8 cellular contexts compared by ENCODE assay signal in genomic region chr4:78776729-78777555, GRCh38. TPM values are rescaled to one million over a fixed set of nuclear protein-coding genes. Genes with fewer than 3 reads are reported as not detected.
DNase-seq lines count a peak whose midpoint lies in the region; ATAC-seq and TF ChIP-seq lines count a peak whose summit lies in the region.

No MANE protein-coding gene starts in this region.

- H3K9me3 ChIP-seq in body of pancreas (no peaks in the 10 kb centered on the region), smooth muscle cell (replicated peaks; ENCODE audit: low read depth) (no peaks in the 10 kb centered on the region)

- H3K4me3 Mint-ChIP-seq in IgD-negative memory B cell = no peak overlapping the region

- H3K27ac ChIP-seq in body of pancreas (peak overlapping the region; percentile 94 to 98 (median 96)), smooth muscle cell (ENCODE audit: low read depth) (peak overlapping the region; percentile 96)

- H3K27ac Mint-ChIP-seq in IgD-negative memory B cell = peak overlapping the region in 2 of 3 donors; percentile 92 to 98

- H3K36me3 ChIP-seq in body of pancreas (replicated peaks in 1 of 2; ENCODE audit: insufficient read depth in 1 of 2, low read depth in 2 of 2) = no peaks in the 10 kb centered on the region
- H3K36me3 ChIP-seq in smooth muscle cell (ENCODE audit: low read depth) = no peaks in the 10 kb centered on the region

- TF ChIP-seq POLR2A in body of pancreas (IDR thresholded peaks at IDR 0.05) = peak in 2 of 3 donors; percentile 41 to 44

- H3K9ac ChIP-seq in smooth muscle cell (ENCODE audit: low read depth) = peak overlapping the region; percentile 63

- H3K4me3 ChIP-seq in body of pancreas (peak overlapping the region; percentile 42 to 72), smooth muscle cell (peak overlapping the region; percentile 64)

- intact Hi-C loops in body of pancreas (cut with DNase I) = no loop called here

- no peak for TF ChIP-seq CTCF in body of pancreas (IDR thresholded peaks at IDR 0.05)
- TF ChIP-seq CTCF in smooth muscle cell (IDR thresholded peaks at IDR 0.05; ENCODE audit: borderline replicate concordance, insufficient read depth, poor library complexity, severe bottlenecking) = no peak

- H3K4me1 ChIP-seq in body of pancreas (peaks cover 30% of the 10 kb centered on the region), smooth muscle cell (ENCODE audit: low read depth) (peaks cover 28% of the 10 kb centered on the region)

- peak; percentile 26 for ATAC-seq in GM21619 (IDR thresholded peaks at IDR 0.05; ENCODE audit: unreplicated experiment)
- peak; percentile 33 for ATAC-seq in body of pancreas

- peaks cover 24% of the 10 kb centered on the region for H4K20me1 ChIP-seq in smooth muscle cell (ENCODE audit: low read depth)

- WGBS in body of pancreas, 2 donors = 1% methylated on average over 15 to 27 of the region's 28 CpGs
- WGBS in smooth muscle cell (ENCODE audit: low lambda C conversion rate) = under 1% methylated on average over 25 of the region's 28 CpGs

- no peaks in the 10 kb centered on the region for H3K9me3 Mint-ChIP-seq in IgD-negative memory B cell

- no peaks in the 10 kb centered on the region for H3K27me3 Mint-ChIP-seq in IgD-negative memory B cell

- DNase-seq in EL = peak; percentile 79
- peak; percentile 23 for DNase-seq in T1000 (lab: John Stamatoyannopoulos, UW)
- DNase-seq in body of pancreas = peak; percentile 42 to 63 (median 48)
- peak; percentile 47 for DNase-seq in iPS-NIHi11 (ENCODE audit: low spot score)
- no peak for DNase-seq in smooth muscle cell (lab: John Stamatoyannopoulos, UW; ENCODE audit: unreplicated experiment)
- DNase-seq in cerebellar nuclear complex (lab: John Stamatoyannopoulos, UW) = no peak

- peak overlapping the region; percentile 45 for H2AFZ ChIP-seq in smooth muscle cell (ENCODE audit: low read depth)

- H3F3A ChIP-seq in smooth muscle cell (ENCODE audit: low read depth) = peaks cover 2% of the 10 kb centered on the region

- peaks cover 3 to 10% (median 4%) of the 10 kb centered on the region in 3 donors for H3K4me1 Mint-ChIP-seq in IgD-negative memory B cell

- H3K4me2 ChIP-seq in smooth muscle cell = peak overlapping the region; percentile 90

- H3K36me3 Mint-ChIP-seq in IgD-negative memory B cell = no peaks in the 10 kb centered on the region

- H3K27me3 ChIP-seq in body of pancreas (no peaks in the 10 kb centered on the region), smooth muscle cell (ENCODE audit: low read depth) (no peaks in the 10 kb centered on the region)

- peaks cover 51% of the 10 kb centered on the region for H3K79me2 ChIP-seq in smooth muscle cell (ENCODE audit: low read depth)

RNA-seq across cellular contexts. Expression of gene BMP2K, which starts 0.8 kb away (rescaled TPM):
- polyA plus RNA-seq in IgD-negative memory B cell = 24.1 TPM
- 10 to 100 TPM; 15.8 to 18.9 TPM for total RNA-seq in body of pancreas
- 29.4 and 32.0 TPM in 2 replicates for total RNA-seq in smooth muscle cell
- 3.9 and 11.9 TPM in 2 replicates for polyA plus RNA-seq in smooth muscle cell

Comparison
In these comparisons a context has a peak if more than half of its experiments do, and no peak if none do; other contexts are left out.
1. DNase-seq: peak in EL (single experiment), T1000 (single experiment), body of pancreas (4 of 4) and iPS-NIHi11 (single experiment); none in smooth muscle cell (single experiment) and cerebellar nuclear complex (0 of 2).